8 cellular contexts compared by ENCODE assay signal in the genomic region with DNA sequence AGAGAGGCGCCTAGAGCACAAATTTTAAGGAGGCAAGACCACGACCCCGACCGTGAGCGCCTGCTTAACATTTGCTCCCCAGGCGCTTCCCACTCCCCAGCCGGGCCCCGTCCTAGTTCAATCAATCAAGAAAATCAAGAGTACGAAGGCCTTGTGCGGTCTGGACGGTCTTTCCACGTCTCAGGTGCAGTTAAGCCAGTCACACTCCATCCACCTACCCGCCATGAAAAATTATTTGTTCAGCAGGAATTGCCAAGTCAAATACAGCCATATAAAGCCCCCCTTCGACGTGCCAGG. TPM values are rescaled to one million over a fixed set of nuclear protein-coding genes. Genes with fewer than 3 reads are reported as not detected.
DNase-seq lines count a peak whose midpoint lies in the region; ATAC-seq and TF ChIP-seq lines count a peak whose summit lies in the region.

No MANE protein-coding gene starts in this region.

- CTCF ChIA-PET in activated CD8-positive, alpha-beta T cell treated with anti-CD3 and anti-CD28 coated beads, Interleukin-2, amount 10 ng/mL, durations not matched to agents 7 days and 5 days (lab: Charles Lee) = interaction anchor here (1.3 to 2.9 kb wide), 4 partner anchors 11 to 100 kb away, joined by 3 to 45 read pairs (median 6); partner anchors contain the start of genes KLHDC1 and RPS29

- H3K36me3 Mint-ChIP-seq in activated CD8-positive, alpha-beta T cell treated with anti-CD3 and anti-CD28 coated beads, Interleukin-2, amount 10 ng/mL, durations not matched to agents 7 days and 5 days (ENCODE audit: low read depth) = peaks cover 29% of the 10 kb centered on the region

- H3K4me3 ChIP-seq in right cardiac atrium (ENCODE audit: low read length) (peak overlapping the region; percentile 92), skin epidermis (peak overlapping the region; percentile 65 to 92 (median 84))

- peak overlapping the region; percentile 99 for H3K27ac Mint-ChIP-seq in activated CD8-positive, alpha-beta T cell treated with anti-CD3 and anti-CD28 coated beads, Interleukin-2, amount 10 ng/mL, durations not matched to agents 7 days and 5 days

- no peaks in the 10 kb centered on the region for H3K27me3 ChIP-seq in right cardiac atrium (ENCODE audit: control insufficient read depth, insufficient read depth)

- no peaks in the 10 kb centered on the region for H3K27me3 Mint-ChIP-seq in activated CD8-positive, alpha-beta T cell treated with anti-CD3 and anti-CD28 coated beads, Interleukin-2, amount 10 ng/mL, durations not matched to agents 7 days and 5 days (ENCODE audit: low read depth)

- H3K9me3 Mint-ChIP-seq in activated CD8-positive, alpha-beta T cell treated with anti-CD3 and anti-CD28 coated beads, Interleukin-2, amount 10 ng/mL, durations not matched to agents 7 days and 5 days (ENCODE audit: insufficient read depth) = no peaks in the 10 kb centered on the region

- peaks cover 37% of the 10 kb centered on the region for H3K4me1 Mint-ChIP-seq in activated CD8-positive, alpha-beta T cell treated with anti-CD3 and anti-CD28 coated beads, Interleukin-2, amount 10 ng/mL, durations not matched to agents 7 days and 5 days (ENCODE audit: low read depth)

- intact Hi-C loops in right cardiac atrium (cut with DNase I) = no loop called here

- DNase-seq in GM20000 (ENCODE audit: low spot score) (peak; percentile 34), right cardiac atrium (no peak), NCI-H1436 (lab: John Stamatoyannopoulos, UW) (no peak)
- DNase-seq in activated CD8-positive, alpha-beta T cell treated with anti-CD3 and anti-CD28 coated beads, Interleukin-2, amount 10 ng/mL, durations not matched to agents 7 days and 5 days = no peak

- no peak for TF ChIP-seq CTCF in 22Rv1 (IDR thresholded peaks at IDR 0.05)
- TF ChIP-seq CTCF in GM20000 (IDR thresholded peaks at IDR 0.05; ENCODE audit: extremely low read depth, missing control alignments) = no peak

- ATAC-seq in activated CD8-positive, alpha-beta T cell treated with anti-CD3 and anti-CD28 coated beads, Interleukin-2, amount 10 ng/mL, durations not matched to agents 7 days and 5 days = peak; percentile 16
- ATAC-seq in right cardiac atrium = peak; percentile 25 to 27
- ATAC-seq in HG02981 (IDR thresholded peaks at IDR 0.05; ENCODE audit: unreplicated experiment) = no peak
- ATAC-seq in HG02798 (IDR thresholded peaks at IDR 0.05; ENCODE audit: poor library complexity, unreplicated experiment) = no peak

- H3K4me3 Mint-ChIP-seq in activated CD8-positive, alpha-beta T cell treated with anti-CD3 and anti-CD28 coated beads, Interleukin-2, amount 10 ng/mL, durations not matched to agents 7 days and 5 days = peak overlapping the region; percentile 99

- peak overlapping the region; percentile 98 for H3K27ac ChIP-seq in 22Rv1
- H3K27ac ChIP-seq in right cardiac atrium (ENCODE audit: low read length) = peak overlapping the region; percentile 89
- H3K27ac ChIP-seq in skin epidermis = peak overlapping the region; percentile 88 to 100 (median 97)

- WGBS in right cardiac atrium = under 1% methylated on average over 15 of the region's 15 CpGs

- H3K9me3 ChIP-seq in right cardiac atrium (ENCODE audit: control insufficient read depth, low read length) = no peaks in the 10 kb centered on the region

- H3K4me1 ChIP-seq in right cardiac atrium (ENCODE audit: control insufficient read depth, insufficient read depth, low read length) = no peaks in the 10 kb centered on the region

- POLR2A ChIA-PET in activated CD8-positive, alpha-beta T cell treated with anti-CD3 and anti-CD28 coated beads, Interleukin-2, amount 10 ng/mL, durations not matched to agents 7 days and 5 days (lab: Charles Lee) = interaction anchor here (0.7 to 5.6 kb wide), 8 partner anchors 9 to 373 kb away, joined by 3 to 112 read pairs (median 6); partner anchors contain the start of genes DNAAF2, MGAT2, RPL36AL and RPS29

RNA-seq across cellular contexts. Expression of gene LRR1, which starts 0.6 kb away (rescaled TPM):
- total RNA-seq in activated CD8-positive, alpha-beta T cell treated with anti-CD3 and anti-CD28 coated beads, Interleukin-2, amount 10 ng/mL, durations not matched to agents 7 days and 5 days = 10 to 100 TPM; 63.1 to 65.0 TPM
- total RNA-seq in right cardiac atrium = 1 to 10 TPM; 5.3 to 7.5 (median 6.5) TPM
- polyA plus RNA-seq in right cardiac atrium = 3.5 TPM

RNA-seq across cellular contexts. Expression of gene RPS29, which starts 11.9 kb away (rescaled TPM):
- total RNA-seq in activated CD8-positive, alpha-beta T cell treated with anti-CD3 and anti-CD28 coated beads, Interleukin-2, amount 10 ng/mL, durations not matched to agents 7 days and 5 days = 1,000 to 10,000 TPM; 1,224 to 1,602 TPM
- total RNA-seq in right cardiac atrium = 100 to 1,000 TPM; 827 to 988 (median 890) TPM
- polyA plus RNA-seq in right cardiac atrium = 1,306 TPM

RNA-seq across cellular contexts. Expression of gene RPL36AL, which starts 22.3 kb away (rescaled TPM):
- 100 to 1,000 TPM; 229 to 241 TPM for total RNA-seq in activated CD8-positive, alpha-beta T cell treated with anti-CD3 and anti-CD28 coated beads, Interleukin-2, amount 10 ng/mL, durations not matched to agents 7 days and 5 days
- total RNA-seq in right cardiac atrium = 100 to 1,000 TPM; 153 to 180 (median 167) TPM
- polyA plus RNA-seq in right cardiac atrium = 315 TPM

RNA-seq across cellular contexts. Expression of gene MGAT2, which starts 22.5 kb away (rescaled TPM):
- total RNA-seq in activated CD8-positive, alpha-beta T cell treated with anti-CD3 and anti-CD28 coated beads, Interleukin-2, amount 10 ng/mL, durations not matched to agents 7 days and 5 days = 10 to 100 TPM; 55.1 to 57.4 TPM
- 10 to 100 TPM; 14.4 to 22.1 (median 16.3) TPM for total RNA-seq in right cardiac atrium
- polyA plus RNA-seq in right cardiac atrium = 12.0 TPM

RNA-seq across cellular contexts. Expression of gene DNAAF2, which starts 36.9 kb away (rescaled TPM):
- total RNA-seq in activated CD8-positive, alpha-beta T cell treated with anti-CD3 and anti-CD28 coated beads, Interleukin-2, amount 10 ng/mL, durations not matched to agents 7 days and 5 days = 10 to 100 TPM in 1 of 2 experiments, 1 to 10 TPM in 1; 9.3 to 10.2 TPM
- total RNA-seq in right cardiac atrium = 1 to 10 TPM; 5.3 to 7.1 (median 6.1) TPM
- 6.0 TPM for polyA plus RNA-seq in right cardiac atrium

Comparison
In these comparisons a context has a peak if more than half of its experiments do, and no peak if none do; other contexts are left out.
1. ATAC-seq: peak in activated CD8-positive, alpha-beta T cell treated with anti-CD3 and anti-CD28 coated beads, Interleukin-2, amount 10 ng/mL, durations not matched to agents 7 days and 5 days (single experiment) and right cardiac atrium (2 of 2); none in HG02981 (single experiment) and HG02798 (single experiment).
2. RNA of gene LRR1, which starts 0.6 kb away (total RNA-seq): 63.1 to 65.0 TPM in activated CD8-positive, alpha-beta T cell treated with anti-CD3 and anti-CD28 coated beads, Interleukin-2, amount 10 ng/mL, durations not matched to agents 7 days and 5 days; 5.3 to 7.5 TPM in right cardiac atrium; every median in the first group is over 4 times any median in the second.
3. Peak in every context shown above with its lines, with median percentiles within 50 percentile points of each other: H3K27ac ChIP-seq.